In the genomic region with DNA sequence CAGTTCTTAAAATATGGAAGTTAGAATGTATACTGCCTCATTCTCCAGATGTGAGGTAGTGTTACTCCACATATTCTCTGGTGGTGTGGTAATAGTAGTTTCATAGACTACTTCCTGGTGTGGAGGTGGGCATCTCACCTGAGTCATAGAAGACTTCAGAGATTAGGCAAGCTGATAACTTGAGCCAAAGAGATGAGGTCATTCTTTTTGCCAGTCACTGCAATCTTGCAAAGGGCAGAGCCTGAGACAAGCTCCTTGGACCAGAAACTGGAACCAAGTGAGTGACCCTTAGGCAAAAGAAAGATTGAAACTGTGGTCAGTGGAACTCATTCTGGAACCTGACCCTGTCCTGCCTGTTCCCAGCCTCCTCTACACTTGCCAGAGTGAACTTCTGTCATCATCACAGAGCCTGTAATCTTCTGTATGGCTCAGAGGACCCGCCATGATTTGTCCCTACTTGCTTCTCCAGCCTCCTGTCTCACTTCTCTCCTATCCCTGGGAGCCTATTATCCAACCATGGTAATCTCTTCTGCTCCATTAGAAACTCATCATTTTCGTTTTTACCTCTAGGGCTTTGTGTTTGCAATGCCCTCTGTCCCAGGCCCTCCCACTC, we compare ENCODE assay signal across 12 cellular contexts. TPM values are rescaled to one million over a fixed set of nuclear protein-coding genes. Genes with fewer than 3 reads are reported as not detected.
DNase-seq lines count a peak whose midpoint lies in the region; ATAC-seq, FAIRE-seq and TF ChIP-seq lines count a peak whose summit lies in the region.
"Had no signal": no experiment of that assay in that cellular context is flagged by ENCODE, and none has a peak within 500 bp of the region (broad histone marks: within the 10 kb centered on the region; RNA-seq: fewer than 3 reads in every experiment).

No MANE protein-coding gene starts in this region.

- TF ChIP-seq RAD21 in K562 (CRISPR knock-in tag; conservative IDR thresholded peaks at IDR 0.05 in 1 of 2, IDR thresholded peaks at IDR 0.05 in 1 of 2): no peak

- peaks cover 6% of the 10 kb centered on the region for H3K27me3 Mint-ChIP-seq in nephron progenitor cell (ENCODE audit: low read depth, poor library complexity)
- H3K27me3 Mint-ChIP-seq: naive B cell had no signal

- H3K9me1 ChIP-seq in K562 (ENCODE audit: control insufficient read depth, insufficient read depth, low read length): no peaks in the 10 kb centered on the region

- peak overlapping the region; percentile 91 for H3K27ac Mint-ChIP-seq in nephron progenitor cell
- H3K27ac Mint-ChIP-seq: naive B cell had no signal

- ATAC-seq in K562: no peak; the same call in 2 of the 3 replicates
- ATAC-seq in HG03025 (IDR thresholded peaks at IDR 0.05; ENCODE audit: low FRiP score, unreplicated experiment): no peak

- POLR2A ChIA-PET in K562 (lab: Yijun Ruan, JAX): no interaction called here

- TF ChIP-seq POLR2A in K562 (conservative IDR thresholded peaks at IDR 0.05) (no peak), GM12892 (IDR thresholded peaks at IDR 0.05; ENCODE audit: low read depth, low read length) (no peak)

- FAIRE-seq in K562 (lab: Jason Lieb, UNC) (no peak), GM12892 (lab: Jason Lieb, UNC) (no peak)
- FAIRE-seq: TTC549 had no signal

- no peaks in the 10 kb centered on the region for H4K20me1 ChIP-seq in K562 (replicated peaks; ENCODE audit: control insufficient read depth, insufficient read depth, low read length)

- H3K27me3 ChIP-seq in K562 (ENCODE audit: control insufficient read depth in 2 of 2, insufficient read depth in 2 of 2, low read length in 2 of 2): no peaks in the 10 kb centered on the region

- H3K36me3 Mint-ChIP-seq in nephron progenitor cell (ENCODE audit: low read depth): peaks cover 6% of the 10 kb centered on the region
- H3K36me3 Mint-ChIP-seq: naive B cell had no signal

- no peak for TF ChIP-seq EP300 in K562 (IDR thresholded peaks at IDR 0.05; ENCODE audit: low read length)

- no peaks in the 10 kb centered on the region for H3K4me1 ChIP-seq in K562 (replicated peaks in 1 of 2; ENCODE audit: control insufficient read depth in 2 of 2, insufficient read depth in 2 of 2, low read length in 2 of 2)

- no peak overlapping the region for H3K9ac ChIP-seq in K562 (ENCODE audit: insufficient read depth in 1 of 2, low read depth in 2 of 2, low read length in 2 of 2)

- WGBS in K562 (ENCODE audit: insufficient coverage, low coverage, missing lambda C conversion rate): 0% methylated on average over 2 of the region's 2 CpGs

- in situ Hi-C loops in K562 (cut with MboI): no loop called here

- no peak for TF ChIP-seq CTCF in K562 (IDR thresholded peaks at IDR 0.05 in 2 of 3, conservative IDR thresholded peaks at IDR 0.05 in 1 of 3; ENCODE audit: insufficient read depth in 2 of 3, low read depth in 1 of 3, low read length in 3 of 3)
- no peak for TF ChIP-seq CTCF in nephron progenitor cell (IDR thresholded peaks at IDR 0.05)

- no peak overlapping the region for H3K4me2 ChIP-seq in K562 (ENCODE audit: insufficient read depth, low read length)

- H2AFZ ChIP-seq in K562 (ENCODE audit: low read depth, low read length): no peak overlapping the region

- BruUV-seq in K562 (replicated peaks; lab: Mats Ljungman, UMichigan): no TSS peak

- no peak overlapping the region for H3K4me3 Mint-ChIP-seq in nephron progenitor cell
- H3K4me3 Mint-ChIP-seq: naive B cell had no signal

- H3K9me3 Mint-ChIP-seq in nephron progenitor cell: peaks cover 25% of the 10 kb centered on the region

- intact Hi-C loops in K562 (cut with micrococcal nuclease): loop anchor here (5.0 kb wide), 1 partner anchor 152 kb away; no protein-coding TSS in a partner anchor

- no peak overlapping the region for H3K4me3 ChIP-seq in K562

- CTCF ChIA-PET in K562 (lab: Yijun Ruan, JAX; ENCODE audit: low intra/inter-chr PET ratio): no interaction called here

- DNase-seq in ELR (ENCODE audit: low read depth) (peak; percentile 86), HT1080 (ENCODE audit: low read depth) (peak; percentile 75), K562 (ENCODE audit: extremely low read depth in 1 of 4, low spot score in 3 of 4) (no peak), nephron progenitor cell (no peak), HUDEP-2 (lab: John Stamatoyannopoulos, UW; ENCODE audit: unreplicated experiment in 76 of 76) (no peak), SKM-1 treated with dmso at 0.1 percent for 144 hours (lab: John Stamatoyannopoulos, UW; ENCODE audit: unreplicated experiment) (no peak), GM12892 (ENCODE audit: insufficient read length) (no peak)
- DNase-seq: foreskin melanocyte, naive B cell, NCI-H446 treated with DMSO at 0.1 percent for 48 hours had no signal

- H3K4me1 Mint-ChIP-seq in nephron progenitor cell: no peaks in the 10 kb centered on the region
- H3K4me1 Mint-ChIP-seq: naive B cell had no signal

- H3K9me3 ChIP-seq in K562 (replicated peaks; ENCODE audit: control insufficient read depth, insufficient read depth, low read depth, low read length): no peaks in the 10 kb centered on the region

- H3K27ac ChIP-seq in K562 (ENCODE audit: extremely low read depth, low read depth, low read length): no peak overlapping the region

- no peaks in the 10 kb centered on the region for H3K36me3 ChIP-seq in K562 (ENCODE audit: control insufficient read depth, insufficient read depth, low read length)

- no peaks in the 10 kb centered on the region for H3K79me2 ChIP-seq in K562 (ENCODE audit: control insufficient read depth, insufficient read depth, low read length)

TF ChIP-seq in K562, 482 proteins besides CTCF, POLR2A, EP300 and RAD21 (continues in another document):
- TF ChIP-seq CEBPG (CRISPR knock-in tag; IDR thresholded peaks at IDR 0.05) (no peak), CEBPG (tag; conservative IDR thresholded peaks at IDR 0.05 in 1 of 2, IDR thresholded peaks at IDR 0.05 in 1 of 2) (peak in 1 of 2 experiments; percentile 55; a peak in 2 of 4 replicates), MAFK (IDR thresholded peaks at IDR 0.05; ENCODE audit: low read length) (no peak), HNRNPK (IDR thresholded peaks at IDR 0.05; ENCODE audit: low read depth, low read length, poor library complexity, severe bottlenecking) (no peak), POLR2AphosphoS2 (IDR thresholded peaks at IDR 0.05; ENCODE audit: low read length) (no peak), BACH1 (tag; IDR thresholded peaks at IDR 0.05) (no peak), BRCA1 (IDR thresholded peaks at IDR 0.05) (no peak), BRCA1 (CRISPR knock-in tag; IDR thresholded peaks at IDR 0.05) (no peak), ELF1 (tag; IDR thresholded peaks at IDR 0.05) (0 out of 2 replicates have a peak, but pooled peaks have one; percentile 24)

RNA-seq across cellular contexts. Expression of a gene that starts 10.6 kb away (rescaled TPM):
- not detected in 2 replicates for total RNA-seq in HT1080 (2014; rRNA removed; shearing (Covaris generic))
- not detected in 2 replicates for polyA plus RNA-seq in HT1080 (2015; cell fraction: cytosol; rRNA removed)
- polyA plus RNA-seq in HT1080 (2015; cell fraction: nucleus; rRNA removed): not detected in 2 replicates
- total RNA-seq in K562 (2011; cell fraction: chromatin; rRNA removed; ENCODE audit: low replicate concordance): not detected in 2 replicates
- not detected in 2 replicates for total RNA-seq in K562 (2011; cell fraction: nucleolus; rRNA removed)
- total RNA-seq in K562 (2011; cell fraction: nucleoplasm; rRNA removed): not detected in 2 replicates
- total RNA-seq in K562 (2014; rRNA removed): not detected in 2 replicates
- total RNA-seq in K562 (2014; rRNA removed; fragmentation: Illumina TruSeq; extraction: Trizol): not detected in 2 replicates
- not detected in 2 replicates for total RNA-seq in K562 (2015; rRNA removed; fragmentation: Illumina TruSeq; extraction: Trizol)
- total RNA-seq in K562 (2021): not detected in 2 replicates
- not detected in 2 replicates for polyA plus RNA-seq in K562 (2011; rRNA removed)
- polyA plus RNA-seq in K562 (2011; cell fraction: cytosol; rRNA removed): not detected in 2 replicates
- polyA plus RNA-seq in K562 (2011; cell fraction: nucleus; rRNA removed): not detected in 2 replicates
- polyA plus RNA-seq in K562 (2012): not detected in 2 replicates
- polyA plus RNA-seq in K562 (2014; fragmentation: Illumina TruSeq; extraction: Trizol): not detected in 2 replicates
- polyA plus RNA-seq in K562 (2014; fragmentation: Nextera tagmentation; extraction: Ambion mirVana): not detected
- polyA plus RNA-seq in K562 (2014; rRNA removed): not detected in 2 replicates
- polyA minus RNA-seq in K562 (2011; rRNA and poly(A)+ RNA removed): not detected in 2 replicates
- not detected in 2 replicates for polyA minus RNA-seq in K562 (2011; cell fraction: cytosol; rRNA and poly(A)+ RNA removed)
- polyA minus RNA-seq in K562 (2011; cell fraction: nucleus; rRNA and poly(A)+ RNA removed): not detected in 2 replicates
- polyA plus RNA-seq in GM12892 (2012; ENCODE audit: missing spikeins): 0.28 TPM

RNA-seq across cellular contexts. Expression of a gene that starts 33.6 kb away (rescaled TPM):
- 19.6 and 23.4 TPM in 2 replicates for total RNA-seq in HT1080 (2014; rRNA removed; shearing (Covaris generic))
- polyA plus RNA-seq in HT1080 (2015; cell fraction: cytosol; rRNA removed): 12.9 and 17.9 TPM in 2 replicates
- 34.7 and 46.2 TPM in 2 replicates for polyA plus RNA-seq in HT1080 (2015; cell fraction: nucleus; rRNA removed)
- total RNA-seq in K562 (2011; cell fraction: chromatin; rRNA removed; ENCODE audit: low replicate concordance): 0.37 and 0.46 TPM in 2 replicates
- total RNA-seq in K562 (2011; cell fraction: nucleolus; rRNA removed): 0.79 TPM in 1 of 2 replicates, not detected in the other
- 0.66 and 1.2 TPM in 2 replicates for total RNA-seq in K562 (2011; cell fraction: nucleoplasm; rRNA removed)
- total RNA-seq in K562 (2014; rRNA removed): 0.05 and 0.33 TPM in 2 replicates
- total RNA-seq in K562 (2014; rRNA removed; fragmentation: Illumina TruSeq; extraction: Trizol): 0.26 and 0.55 TPM in 2 replicates
- total RNA-seq in K562 (2015; rRNA removed; fragmentation: Illumina TruSeq; extraction: Trizol): 0.30 and 0.43 TPM in 2 replicates
- 0.35 and 0.36 TPM in 2 replicates for total RNA-seq in K562 (2021)
- polyA plus RNA-seq in K562 (2011; rRNA removed): 0.38 and 0.57 TPM in 2 replicates
- polyA plus RNA-seq in K562 (2011; cell fraction: cytosol; rRNA removed): 0.04 TPM in 2 replicates
- 0.67 and 0.91 TPM in 2 replicates for polyA plus RNA-seq in K562 (2011; cell fraction: nucleus; rRNA removed)
- polyA plus RNA-seq in K562 (2012): 0.30 and 0.36 TPM in 2 replicates
- polyA plus RNA-seq in K562 (2014; fragmentation: Illumina TruSeq; extraction: Trizol): 0.17 and 0.42 TPM in 2 replicates
- under 1 TPM; 0.06 to 0.07 TPM for polyA plus RNA-seq in K562 (2014; fragmentation: Nextera tagmentation; extraction: Ambion mirVana)
- 0.13 and 0.19 TPM in 2 replicates for polyA plus RNA-seq in K562 (2014; rRNA removed)
- 0.42 and 0.60 TPM in 2 replicates for polyA minus RNA-seq in K562 (2011; rRNA and poly(A)+ RNA removed)
- polyA minus RNA-seq in K562 (2011; cell fraction: cytosol; rRNA and poly(A)+ RNA removed): not detected in 2 replicates
- 0.40 and 1.1 TPM in 2 replicates for polyA minus RNA-seq in K562 (2011; cell fraction: nucleus; rRNA and poly(A)+ RNA removed)
- 0.49 TPM for polyA plus RNA-seq in GM12892 (2012; ENCODE audit: missing spikeins)

Comparison
In these comparisons a context has a peak if more than half of its experiments do, and no peak if none do; other contexts are left out.
1. DNase-seq: peak in ELR (single experiment) and HT1080 (single experiment); none in K562 (0 of 4), nephron progenitor cell (single experiment), HUDEP-2 (0 of 76), SKM-1 treated with dmso at 0.1 percent for 144 hours (single experiment) and GM12892 (single experiment).